23 cellular contexts compared by ENCODE assay signal in genomic region chr19:3816566-3817218, GRCh38. TPM values are rescaled to one million over a fixed set of nuclear protein-coding genes. Genes with fewer than 3 reads are reported as not detected.
"Had no signal": no experiment of that assay in that cellular context is flagged by ENCODE, and none has a peak within 500 bp of the region (broad histone marks: within the 10 kb centered on the region; RNA-seq: fewer than 3 reads in every experiment).

No MANE protein-coding gene starts in this region.

- H3K27ac ChIP-seq: epithelial cell of prostate, esophagus muscularis mucosa, gastrocnemius medialis, heart right ventricle, sigmoid colon, skin epidermis, suprapubic skin, thyroid gland, upper lobe of left lung, uterus had no signal

- H3K36me3 Mint-ChIP-seq: naive B cell had no signal

- DNase-seq: effector memory CD4-positive, alpha-beta T cell; gastrocnemius medialis; heart right ventricle; hypothalamus; kidney glomerular epithelial cell; mesendoderm; naive B cell; sigmoid colon; stimulated activated CD4-positive, alpha-beta T cell treated with anti-CD3 and anti-CD28 coated beads, Interleukin-2, amount 100 ng/mL, for 24 hours; stimulated activated CD4-positive, alpha-beta T cell treated with anti-CD3 and anti-CD28 coated beads, Interleukin-4, amount 100 ng/mL, for 4 hours; stimulated activated naive CD4-positive, alpha-beta T cell; thyroid gland; upper lobe of left lung; uterus had no signal

- ATAC-seq: gastrocnemius medialis, heart right ventricle had no signal

- H3K9me3 Mint-ChIP-seq: nephron had no signal

- H3K27ac Mint-ChIP-seq: nephron had no signal

- H3K9me3 ChIP-seq: esophagus muscularis mucosa, gastrocnemius medialis, heart right ventricle, sigmoid colon, suprapubic skin, thyroid gland, upper lobe of left lung, uterus had no signal

- H3K36me3 ChIP-seq: esophagus muscularis mucosa, gastrocnemius medialis, heart right ventricle, sigmoid colon, suprapubic skin, thyroid gland, upper lobe of left lung, uterus had no signal

- H3K4me1 ChIP-seq: gastrocnemius medialis, uterus had no signal

- H3K27me3 Mint-ChIP-seq: naive B cell had no signal

- H3K4me3 Mint-ChIP-seq: nephron had no signal

- H3K4me3 ChIP-seq: esophagus muscularis mucosa, gastrocnemius medialis, heart right ventricle, sigmoid colon, skin epidermis, suprapubic skin, thyroid gland, upper lobe of left lung, uterus had no signal

- H3K27me3 ChIP-seq: suprapubic skin, thyroid gland, upper lobe of left lung, uterus had no signal

RNA-seq across cellular contexts. Expression of gene MATK, which starts 30.5 kb away (rescaled TPM):
- total RNA-seq: fibroblast of villous mesenchyme had no signal

RNA-seq across cellular contexts. Expression of gene RAX2, which starts 44.7 kb away (rescaled TPM):
- total RNA-seq: esophagus muscularis mucosa, fibroblast of villous mesenchyme, gastrocnemius medialis, heart right ventricle, liver, lung microvascular endothelial cell, pulmonary artery endothelial cell, sigmoid colon, suprapubic skin, thyroid gland, upper lobe of left lung had no signal
- polyA plus RNA-seq: heart right ventricle, liver, sigmoid colon had no signal

RNA-seq across cellular contexts. Expression of gene ZFR2, which starts 52.1 kb away (rescaled TPM):
- total RNA-seq: fibroblast of villous mesenchyme, gastrocnemius medialis, liver, lung microvascular endothelial cell, pulmonary artery endothelial cell, thyroid gland, uterus had no signal
- polyA plus RNA-seq: heart right ventricle, liver had no signal
